24 cellular contexts compared by ENCODE assay signal in the genomic region with DNA sequence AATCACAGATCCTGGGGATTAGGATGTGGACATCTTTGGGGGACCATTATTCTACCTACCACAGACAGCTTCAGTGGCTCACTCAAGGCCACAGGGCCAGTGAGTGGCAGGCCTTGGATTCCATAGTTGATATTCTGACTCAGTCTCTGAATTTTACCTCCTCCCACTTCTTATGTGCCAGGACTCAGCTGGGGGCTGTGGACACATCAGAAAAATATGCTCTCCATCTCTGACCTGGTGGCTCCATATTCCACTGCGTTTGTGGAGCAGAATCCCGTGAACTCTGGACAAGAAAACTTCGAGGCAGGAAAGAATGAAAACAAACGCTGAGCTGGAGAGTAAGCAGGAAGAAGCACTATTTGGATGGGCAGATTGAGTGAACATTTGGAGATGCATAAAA.
"Had no signal": no experiment of that assay in that cellular context is flagged by ENCODE, and none has a peak within 500 bp of the region (broad histone marks: within the 10 kb centered on the region; RNA-seq: fewer than 3 reads in every experiment).

No MANE protein-coding gene starts in this region.

- H3K4me3 ChIP-seq: prostate gland, spleen, thyroid gland had no signal

- H3K27me3 Mint-ChIP-seq: activated naive CD8-positive, alpha-beta T cell had no signal

- H3K4me1 ChIP-seq: foreskin keratinocyte, prostate gland, spleen, thyroid gland had no signal

- DNase-seq: activated CD4-positive, alpha-beta T cell treated with anti-CD3 and anti-CD28 coated beads, Interleukin-2, amount 50 U/mL, for 4 hours; activated CD8-positive, alpha-beta memory T cell treated with anti-CD3 and anti-CD28 coated beads for 24 hours; activated CD8-positive, alpha-beta memory T cell treated with anti-CD3 and anti-CD28 coated beads, Interleukin-2, amount 50 U/mL, for 48 hours; activated naive CD4-positive, alpha-beta T cell; activated T-cell treated with anti-CD3 and anti-CD28 coated beads, Interleukin-2, amount 50 U/mL, for 4 hours; amniotic stem cell; central memory CD4-positive, alpha-beta T cell; effector memory CD4-positive, alpha-beta T cell; foreskin keratinocyte; immature natural killer cell; left ventricle myocardium superior; mammary epithelial cell; natural killer cell; spleen; stimulated activated CD4-positive, alpha-beta T cell treated with anti-CD3 and anti-CD28 coated beads, Interleukin-4, amount 100 ng/mL, for 1 hour; stimulated activated naive CD4-positive, alpha-beta T cell treated with Interleukin-2 at 50 U/mL for 16 hours; T-helper 1 cell; thyroid gland had no signal

- H3K4me3 Mint-ChIP-seq: activated naive CD8-positive, alpha-beta T cell; activated T-cell treated with anti-CD3 and anti-CD28 coated beads, Interleukin-2, amount 50 U/mL, for 4 hours; brain; immature natural killer cell; mesothelial cell of epicardium; natural killer cell; WTC11 had no signal

- H3K27ac ChIP-seq: foreskin keratinocyte, prostate gland, spleen, thyroid gland had no signal

- ATAC-seq: activated T-cell treated with anti-CD3 and anti-CD28 coated beads, Interleukin-2, amount 50 U/mL, for 4 hours; foreskin keratinocyte; left ventricle myocardium superior; natural killer cell; WTC11 had no signal

- H3K4me1 Mint-ChIP-seq: immature natural killer cell had no signal

- H3K9me3 ChIP-seq: prostate gland, thyroid gland had no signal

- H3K36me3 Mint-ChIP-seq: activated naive CD8-positive, alpha-beta T cell; brain; immature natural killer cell; mesothelial cell of epicardium; natural killer cell; WTC11 had no signal

- H3K27ac Mint-ChIP-seq: activated naive CD8-positive, alpha-beta T cell; activated T-helper 2 cell treated with anti-CD3 and anti-CD28 coated beads, Interferon-gamma antibody, Interleukin-2, Interleukin-4, amounts not matched to agents 10 μg/mL and 5 μg/mL and 100 μg/mL, durations not matched to agents 14 hours and 24 hours and 36 hours; brain; immature natural killer cell; mesothelial cell of epicardium; natural killer cell; WTC11 had no signal

- H3K27me3 ChIP-seq: foreskin keratinocyte, thyroid gland had no signal

- H3K36me3 ChIP-seq: prostate gland, spleen, thyroid gland had no signal

- H3K9me3 Mint-ChIP-seq: activated T-cell treated with anti-CD3 and anti-CD28 coated beads, Interleukin-2, amount 50 U/mL, for 4 hours; activated T-helper 2 cell treated with anti-CD3 and anti-CD28 coated beads, Interferon-gamma antibody, Interleukin-2, Interleukin-4, amounts not matched to agents 10 μg/mL and 5 μg/mL and 100 μg/mL, durations not matched to agents 14 hours and 24 hours and 36 hours; immature natural killer cell; natural killer cell had no signal
